14 cellular contexts compared by ENCODE assay signal in the genomic region with DNA sequence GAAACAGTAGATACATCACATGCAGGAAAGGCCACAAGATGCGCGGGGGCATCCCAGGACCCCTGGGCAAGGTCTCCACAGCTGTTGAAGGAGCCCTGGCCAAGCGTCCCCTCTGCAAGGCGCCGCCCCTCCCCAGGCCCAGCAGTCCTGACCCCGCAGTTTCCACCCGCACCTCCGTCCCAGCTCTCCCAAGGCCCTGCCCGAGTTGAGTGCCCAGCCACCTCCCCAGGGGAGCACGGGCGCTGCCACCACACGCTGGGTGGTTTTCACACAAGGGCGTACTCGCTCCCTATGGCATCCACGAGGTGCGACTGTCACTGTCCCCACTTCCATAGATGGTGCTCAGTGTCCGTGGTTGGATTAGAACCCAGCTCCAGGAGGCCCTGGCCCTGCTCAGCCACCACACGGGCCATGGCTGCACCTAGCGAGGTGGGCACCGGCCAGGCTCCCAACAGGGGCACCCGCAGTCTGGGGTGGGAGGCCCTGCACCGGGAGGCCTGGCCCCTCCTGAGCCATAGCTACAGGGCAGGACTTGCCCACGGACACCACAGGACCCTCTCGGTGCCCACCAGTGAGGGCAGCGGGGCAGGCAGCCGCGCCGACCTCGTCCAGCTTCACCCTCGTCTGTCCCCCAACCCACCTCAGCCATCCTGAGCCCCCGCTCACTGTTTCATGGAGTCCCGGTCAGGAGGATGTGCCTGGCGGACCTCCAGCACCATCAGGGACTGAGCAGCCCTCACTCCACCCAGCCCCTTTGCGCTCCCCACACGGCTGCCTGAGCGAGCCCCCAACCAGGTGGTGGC. TPM values are rescaled to one million over a fixed set of nuclear protein-coding genes. Genes with fewer than 3 reads are reported as not detected.
DNase-seq lines count a peak whose midpoint lies in the region; ATAC-seq and TF ChIP-seq lines count a peak whose summit lies in the region.
"Had no signal": no experiment of that assay in that cellular context is flagged by ENCODE, and none has a peak within 500 bp of the region (broad histone marks: within the 10 kb centered on the region; RNA-seq: fewer than 3 reads in every experiment).

No MANE protein-coding gene starts in this region.

- no peaks in the 10 kb centered on the region for H3K4me1 ChIP-seq in lower lobe of right lung

- peak; percentile 60 for DNase-seq in natural killer cell treated with Interleukin-12 subunit alpha and Interleukin-12 subunit beta and Interleukin-15 and Interleukin-18, amount 100 ng/mL, for 72 hours (ENCODE audit: low spot score)
- no peak for DNase-seq in natural killer cell
- peak; percentile 8 for DNase-seq in glutamatergic neuron
- DNase-seq in lower lobe of right lung = peak; percentile 32
- DNase-seq in stimulated activated naive CD4-positive, alpha-beta T cell (lab: John Stamatoyannopoulos, UW) = no peak
- DNase-seq: C1 segment of cervical spinal cord; KBM-7; NCI-H1105 treated with DMSO at 0.1 percent for 48 hours; NCI-H1694 treated with DMSO at 0.1 percent for 48 hours; NCI-H748 treated with DMSO at 0.1 percent for 48 hours; NK-92 treated with Interleukin-12 subunit alpha and Interleukin-12 subunit beta, amount 100 ng/mL, for 24 hours; SHP77 treated with DMSO at 0.1 percent for 48 hours had no signal

- no peaks in the 10 kb centered on the region for H3K36me3 ChIP-seq in lower lobe of right lung

- no peaks in the 10 kb centered on the region for H3K9me3 Mint-ChIP-seq in natural killer cell treated with Interleukin-12 subunit alpha and Interleukin-12 subunit beta and Interleukin-15 and Interleukin-18, amount 100 ng/mL, for 72 hours
- H3K9me3 Mint-ChIP-seq in natural killer cell (no peaks in the 10 kb centered on the region), glutamatergic neuron (ENCODE audit: unreplicated experiment) (peaks cover 2% of the 10 kb centered on the region)

- H3K27me3 Mint-ChIP-seq in natural killer cell treated with Interleukin-12 subunit alpha and Interleukin-12 subunit beta and Interleukin-15 and Interleukin-18, amount 100 ng/mL, for 72 hours = no peaks in the 10 kb centered on the region
- no peaks in the 10 kb centered on the region for H3K27me3 Mint-ChIP-seq in natural killer cell (ENCODE audit: low read depth in 2 of 2)
- H3K27me3 Mint-ChIP-seq in glutamatergic neuron (ENCODE audit: unreplicated experiment) = peaks cover 3% of the 10 kb centered on the region

- no peak overlapping the region for H3K4me3 ChIP-seq in lower lobe of right lung

- intact Hi-C loops in natural killer cell (cut with micrococcal nuclease) = no loop called here
- intact Hi-C loops in lower lobe of right lung (cut with DNase I) = no loop called here

- H3K27me3 ChIP-seq in lower lobe of right lung (ENCODE audit: low read depth) = peaks cover 23% of the 10 kb centered on the region

- no peak overlapping the region for H3K4me3 Mint-ChIP-seq in natural killer cell treated with Interleukin-12 subunit alpha and Interleukin-12 subunit beta and Interleukin-15 and Interleukin-18, amount 100 ng/mL, for 72 hours
- H3K4me3 Mint-ChIP-seq in natural killer cell = no peak overlapping the region
- no peak overlapping the region for H3K4me3 Mint-ChIP-seq in glutamatergic neuron (ENCODE audit: unreplicated experiment)

- H3K36me3 Mint-ChIP-seq in natural killer cell treated with Interleukin-12 subunit alpha and Interleukin-12 subunit beta and Interleukin-15 and Interleukin-18, amount 100 ng/mL, for 72 hours = no peaks in the 10 kb centered on the region
- no peaks in the 10 kb centered on the region for H3K36me3 Mint-ChIP-seq in natural killer cell
- no peaks in the 10 kb centered on the region for H3K36me3 Mint-ChIP-seq in glutamatergic neuron (ENCODE audit: unreplicated experiment)

- no peak overlapping the region for H3K27ac ChIP-seq in lower lobe of right lung

- no peaks in the 10 kb centered on the region for H3K9me3 ChIP-seq in lower lobe of right lung

- TF ChIP-seq CTCF in natural killer cell (IDR thresholded peaks at IDR 0.05) (no peak), glutamatergic neuron (IDR thresholded peaks at IDR 0.05; ENCODE audit: partially characterized antibody, unreplicated experiment) (no peak), lower lobe of right lung (IDR thresholded peaks at IDR 0.05) (no peak)

- no peak overlapping the region for H3K27ac Mint-ChIP-seq in natural killer cell treated with Interleukin-12 subunit alpha and Interleukin-12 subunit beta and Interleukin-15 and Interleukin-18, amount 100 ng/mL, for 72 hours
- no peak overlapping the region for H3K27ac Mint-ChIP-seq in natural killer cell
- H3K27ac Mint-ChIP-seq in glutamatergic neuron (ENCODE audit: unreplicated experiment) = no peak overlapping the region

- H3K4me1 Mint-ChIP-seq in natural killer cell treated with Interleukin-12 subunit alpha and Interleukin-12 subunit beta and Interleukin-15 and Interleukin-18, amount 100 ng/mL, for 72 hours (ENCODE audit: low read depth in 2 of 2) = no peaks in the 10 kb centered on the region
- H3K4me1 Mint-ChIP-seq in natural killer cell (no peaks in the 10 kb centered on the region), glutamatergic neuron (ENCODE audit: low read depth, unreplicated experiment) (no peaks in the 10 kb centered on the region)

- ATAC-seq in natural killer cell treated with Interleukin-12 subunit alpha and Interleukin-12 subunit beta and Interleukin-15 and Interleukin-18, amount 100 ng/mL, for 72 hours = no peak
- no peak for ATAC-seq in natural killer cell
- no peak for ATAC-seq in lower lobe of right lung
- no peak for ATAC-seq in HG03097 (IDR thresholded peaks at IDR 0.05; ENCODE audit: low FRiP score, unreplicated experiment)
- no peak for ATAC-seq in activated CD4-positive, CD25-positive, alpha-beta regulatory T cell treated with anti-CD3 and anti-CD28 coated beads, Interleukin-2, amount 50 U/mL, for 24 hours

RNA-seq across cellular contexts. Expression of a gene that starts 36.0 kb away (rescaled TPM):
- under 1 TPM in 1 of 2 donors, not detected in 1; 0.45 TPM for total RNA-seq in natural killer cell treated with Interleukin-12 subunit alpha and Interleukin-12 subunit beta and Interleukin-15 and Interleukin-18, amount 100 ng/mL, for 72 hours
- total RNA-seq in natural killer cell = under 1 TPM in 1 of 3 donors, not detected in 2; 0.09 TPM
- 439 TPM for total RNA-seq in glutamatergic neuron (ENCODE audit: unreplicated experiment)
- 0.24 TPM for total RNA-seq in lower lobe of right lung

Comparison
In these comparisons a context has a peak if more than half of its experiments do, and no peak if none do; other contexts are left out.
1. DNase-seq: peak in natural killer cell treated with Interleukin-12 subunit alpha and Interleukin-12 subunit beta and Interleukin-15 and Interleukin-18, amount 100 ng/mL, for 72 hours (single experiment), glutamatergic neuron (single experiment) and lower lobe of right lung (single experiment); none in natural killer cell (single experiment) and stimulated activated naive CD4-positive, alpha-beta T cell (0 of 6).
2. RNA of a gene that starts 36.0 kb away (total RNA-seq): 439 TPM in glutamatergic neuron (single experiment); 0.45 TPM in natural killer cell treated with Interleukin-12 subunit alpha and Interleukin-12 subunit beta and Interleukin-15 and Interleukin-18, amount 100 ng/mL, for 72 hours, 0.24 TPM in lower lobe of right lung (single experiment) and 0.09 TPM in natural killer cell; every median in the first group is over 100 times any median in the second.